In the genomic region with DNA sequence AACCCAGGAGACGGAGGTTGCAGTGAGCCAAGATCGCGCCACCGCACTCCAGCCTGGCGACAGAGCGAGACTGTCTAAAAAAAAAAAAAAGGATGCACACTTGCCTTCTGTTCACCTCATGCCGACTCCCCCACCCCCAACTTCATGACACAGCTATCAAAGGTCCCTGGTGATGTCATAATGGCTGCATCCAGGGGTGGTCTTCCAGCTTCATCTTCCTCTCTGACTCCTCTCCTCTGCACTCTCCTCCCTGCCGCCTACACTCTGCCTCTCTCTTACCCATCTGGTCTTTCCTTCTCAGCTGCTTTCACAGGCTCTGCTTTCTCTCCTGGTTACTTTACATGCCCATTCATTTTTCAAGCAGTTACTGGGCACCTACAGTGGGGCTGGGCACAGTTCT, we compare ENCODE assay signal across 18 cellular contexts. TPM values are rescaled to one million over a fixed set of nuclear protein-coding genes. Genes with fewer than 3 reads are reported as not detected.
DNase-seq lines count a peak whose midpoint lies in the region; ATAC-seq and TF ChIP-seq lines count a peak whose summit lies in the region.
"Had no signal": no experiment of that assay in that cellular context is flagged by ENCODE, and none has a peak within 500 bp of the region (broad histone marks: within the 10 kb centered on the region; RNA-seq: fewer than 3 reads in every experiment).

No MANE protein-coding gene starts in this region.

- CTCF ChIA-PET in activated CD4-positive, alpha-beta T cell treated with anti-CD3 and anti-CD28 coated beads for 36 hours (lab: Charles Lee) = interaction anchor here (0.6 to 0.8 kb wide), 4 partner anchors 14 to 813 kb away, joined by 3 to 4 read pairs (median 4); no protein-coding TSS in a partner anchor
- CTCF ChIA-PET in activated CD4-positive, alpha-beta T cell treated with anti-CD3 and anti-CD28 coated beads, Interleukin-2, amount 10 ng/mL, durations not matched to agents 7 days and 5 days (lab: Charles Lee) = interaction anchor here (0.6 kb wide), 1 partner anchor 102 kb away, joined by 4 read pairs; no protein-coding TSS in a partner anchor
- CTCF ChIA-PET in naive thymus-derived CD4-positive, alpha-beta T cell (lab: Charles Lee) = interaction anchor here (1.6 kb wide), 1 partner anchor 22 kb away, joined by 3 read pairs; no protein-coding TSS in a partner anchor

- H3K27ac ChIP-seq in naive thymus-derived CD4-positive, alpha-beta T cell (ENCODE audit: low read depth, low read length) = no peak overlapping the region
- H3K27ac ChIP-seq in gastrocnemius medialis = no peak overlapping the region
- H3K27ac ChIP-seq: C4-2B, SJCRH30 had no signal

- TF ChIP-seq CTCF in gastrocnemius medialis (IDR thresholded peaks at IDR 0.05 in 4 of 5, conservative IDR thresholded peaks at IDR 0.05 in 1 of 5) = no peak

- no peak for TF ChIP-seq POLR2A in gastrocnemius medialis (IDR thresholded peaks at IDR 0.05)

- in situ Hi-C loops in gastrocnemius medialis (cut with MboI; ENCODE audit: low sequenced_read_pairs in 4 of 4) = no loop called here

- no peaks in the 10 kb centered on the region for H3K36me3 Mint-ChIP-seq in activated CD4-positive, alpha-beta T cell treated with anti-CD3 and anti-CD28 coated beads for 36 hours (ENCODE audit: low read depth)
- H3K36me3 Mint-ChIP-seq in activated CD4-positive, alpha-beta T cell treated with anti-CD3 and anti-CD28 coated beads, Interleukin-2, amount 10 ng/mL, durations not matched to agents 7 days and 5 days (ENCODE audit: low read depth) = peaks cover 3% of the 10 kb centered on the region
- peaks cover 0 to 3% (median 0%) of the 10 kb centered on the region in 5 donors for H3K36me3 Mint-ChIP-seq in naive thymus-derived CD4-positive, alpha-beta T cell

- no peaks in the 10 kb centered on the region for H3K36me3 ChIP-seq in naive thymus-derived CD4-positive, alpha-beta T cell (ENCODE audit: control insufficient read depth in 2 of 3, insufficient read depth in 3 of 3, low read length in 3 of 3)
- no peaks in the 10 kb centered on the region for H3K36me3 ChIP-seq in gastrocnemius medialis
- H3K36me3 ChIP-seq: MG63, SJCRH30 had no signal

- no peaks in the 10 kb centered on the region for H3K9me3 ChIP-seq in naive thymus-derived CD4-positive, alpha-beta T cell (ENCODE audit: control insufficient read depth in 2 of 3, low read length in 3 of 3)
- no peaks in the 10 kb centered on the region for H3K9me3 ChIP-seq in gastrocnemius medialis
- H3K9me3 ChIP-seq: MG63, SJCRH30 had no signal

- H3K4me1 ChIP-seq in naive thymus-derived CD4-positive, alpha-beta T cell (ENCODE audit: control insufficient read depth in 2 of 2, insufficient read depth in 2 of 2, low read length in 2 of 2) = peaks cover 7 to 28% of the 10 kb centered on the region in 2 donors
- no peaks in the 10 kb centered on the region for H3K4me1 ChIP-seq in gastrocnemius medialis
- H3K4me1 ChIP-seq: SJCRH30 had no signal

- DNase-seq in activated CD4-positive, alpha-beta T cell treated with anti-CD3 and anti-CD28 coated beads for 36 hours = no peak
- DNase-seq in activated CD4-positive, alpha-beta T cell treated with anti-CD3 and anti-CD28 coated beads, Interleukin-2, amount 10 ng/mL, durations not matched to agents 7 days and 5 days = no peak
- DNase-seq in AG20443 (ENCODE audit: low spot score) (peak; percentile 3), HuH-7 (ENCODE audit: low spot score) (peak; percentile 28), GF-D8 (lab: John Stamatoyannopoulos, UW) (no peak), gastrocnemius medialis (no peak)
- DNase-seq in naive thymus-derived CD4-positive, alpha-beta T cell = no peak
- DNase-seq: 8988T, DMS53, GDM1, MG63, NCI-H1417 treated with DMSO at 0.1 percent for 48 hours, NCI-H187, NCI-H446, NCI-H526, OCI-M1, SJCRH30 had no signal

- peak overlapping the region; percentile 1 for H3K27ac Mint-ChIP-seq in activated CD4-positive, alpha-beta T cell treated with anti-CD3 and anti-CD28 coated beads for 36 hours
- H3K27ac Mint-ChIP-seq in activated CD4-positive, alpha-beta T cell treated with anti-CD3 and anti-CD28 coated beads, Interleukin-2, amount 10 ng/mL, durations not matched to agents 7 days and 5 days = no peak overlapping the region
- peak overlapping the region; percentile 10 to 94 (median 80) for H3K27ac Mint-ChIP-seq in naive thymus-derived CD4-positive, alpha-beta T cell

- no peaks in the 10 kb centered on the region for H3K9me3 Mint-ChIP-seq in activated CD4-positive, alpha-beta T cell treated with anti-CD3 and anti-CD28 coated beads for 36 hours (ENCODE audit: low read depth)
- no peaks in the 10 kb centered on the region for H3K9me3 Mint-ChIP-seq in activated CD4-positive, alpha-beta T cell treated with anti-CD3 and anti-CD28 coated beads, Interleukin-2, amount 10 ng/mL, durations not matched to agents 7 days and 5 days
- peaks cover 0 to 3% (median 0%) of the 10 kb centered on the region in 11 donors for H3K9me3 Mint-ChIP-seq in naive thymus-derived CD4-positive, alpha-beta T cell

- H3K4me1 Mint-ChIP-seq in activated CD4-positive, alpha-beta T cell treated with anti-CD3 and anti-CD28 coated beads for 36 hours = peaks cover 31% of the 10 kb centered on the region
- H3K4me1 Mint-ChIP-seq in activated CD4-positive, alpha-beta T cell treated with anti-CD3 and anti-CD28 coated beads, Interleukin-2, amount 10 ng/mL, durations not matched to agents 7 days and 5 days = peaks cover 41% of the 10 kb centered on the region
- peaks cover 28 to 68% (median 50%) of the 10 kb centered on the region in 7 donors for H3K4me1 Mint-ChIP-seq in naive thymus-derived CD4-positive, alpha-beta T cell

- no peaks in the 10 kb centered on the region for H3K27me3 Mint-ChIP-seq in activated CD4-positive, alpha-beta T cell treated with anti-CD3 and anti-CD28 coated beads for 36 hours
- H3K27me3 Mint-ChIP-seq in activated CD4-positive, alpha-beta T cell treated with anti-CD3 and anti-CD28 coated beads, Interleukin-2, amount 10 ng/mL, durations not matched to agents 7 days and 5 days = no peaks in the 10 kb centered on the region
- no peaks in the 10 kb centered on the region for H3K27me3 Mint-ChIP-seq in naive thymus-derived CD4-positive, alpha-beta T cell

- POLR2A ChIA-PET in activated CD4-positive, alpha-beta T cell treated with anti-CD3 and anti-CD28 coated beads for 36 hours (lab: Charles Lee) = no interaction called here
- POLR2A ChIA-PET in activated CD4-positive, alpha-beta T cell treated with anti-CD3 and anti-CD28 coated beads, Interleukin-2, amount 10 ng/mL, durations not matched to agents 7 days and 5 days (lab: Charles Lee) = no interaction called here
- POLR2A ChIA-PET in naive thymus-derived CD4-positive, alpha-beta T cell (lab: Charles Lee) = interaction anchor here (1.5 to 5.5 kb wide), 2 partner anchors 11 to 15 kb away, joined by 5 to 72 read pairs; partner anchors contain the start of gene KDM2A

- H3K4me3 Mint-ChIP-seq in activated CD4-positive, alpha-beta T cell treated with anti-CD3 and anti-CD28 coated beads for 36 hours = no peak overlapping the region
- no peak overlapping the region for H3K4me3 Mint-ChIP-seq in activated CD4-positive, alpha-beta T cell treated with anti-CD3 and anti-CD28 coated beads, Interleukin-2, amount 10 ng/mL, durations not matched to agents 7 days and 5 days
- H3K4me3 Mint-ChIP-seq in naive thymus-derived CD4-positive, alpha-beta T cell = peak overlapping the region in 4 of 10 donors; percentile 1 to 40 (median 20)

- intact Hi-C loops in activated CD4-positive, alpha-beta T cell treated with anti-CD3 and anti-CD28 coated beads for 36 hours (cut with DNase I, micrococcal nuclease) = no loop called here
- intact Hi-C loops in naive thymus-derived CD4-positive, alpha-beta T cell (cut with micrococcal nuclease) = loop anchor here in 1 of 2 donors (5.0 kb wide), 1 partner anchor 140 kb away; no protein-coding TSS in a partner anchor
- intact Hi-C loops in gastrocnemius medialis (cut with DNase I; ENCODE audit: low total_unique reads) = no loop called here

- no peaks in the 10 kb centered on the region for H3K27me3 ChIP-seq in naive thymus-derived CD4-positive, alpha-beta T cell (ENCODE audit: control insufficient read depth in 2 of 2, insufficient read depth in 2 of 2, low read length in 2 of 2)
- no peaks in the 10 kb centered on the region for H3K27me3 ChIP-seq in gastrocnemius medialis
- H3K27me3 ChIP-seq: MG63, SJCRH30 had no signal

- H3K4me3 ChIP-seq in naive thymus-derived CD4-positive, alpha-beta T cell (ENCODE audit: low read length) = no peak overlapping the region
- no peak overlapping the region for H3K4me3 ChIP-seq in gastrocnemius medialis
- H3K4me3 ChIP-seq: MG63, SJCRH30 had no signal

- no peak for ATAC-seq in activated CD4-positive, alpha-beta T cell treated with anti-CD3 and anti-CD28 coated beads for 36 hours
- no peak for ATAC-seq in naive thymus-derived CD4-positive, alpha-beta T cell
- no peak for ATAC-seq in gastrocnemius medialis

RNA-seq across cellular contexts. Expression of gene KDM2A, which starts 16.4 kb away (rescaled TPM):
- 10 to 100 TPM; 74.8 to 89.7 TPM for total RNA-seq in activated CD4-positive, alpha-beta T cell treated with anti-CD3 and anti-CD28 coated beads for 36 hours
- 10 to 100 TPM; 83.8 to 94.0 TPM for total RNA-seq in activated CD4-positive, alpha-beta T cell treated with anti-CD3 and anti-CD28 coated beads, Interleukin-2, amount 10 ng/mL, durations not matched to agents 7 days and 5 days
- total RNA-seq in naive thymus-derived CD4-positive, alpha-beta T cell = 100 to 1,000 TPM; 146 to 298 (median 233) TPM
- 10 to 100 TPM in 1 of 2 donors, 1 to 10 TPM in 1; 8.7 to 18.6 TPM for polyA plus RNA-seq in naive thymus-derived CD4-positive, alpha-beta T cell
- total RNA-seq in gastrocnemius medialis = 10 to 100 TPM; 34.8 to 55.0 (median 44.9) TPM

RNA-seq across cellular contexts. Expression of gene RHOD, which starts 46.0 kb away (rescaled TPM):
- total RNA-seq in activated CD4-positive, alpha-beta T cell treated with anti-CD3 and anti-CD28 coated beads for 36 hours = under 1 TPM; 0.47 to 0.78 TPM
- under 1 TPM in 1 of 2 experiments, not detected in 1; 0.35 TPM for total RNA-seq in activated CD4-positive, alpha-beta T cell treated with anti-CD3 and anti-CD28 coated beads, Interleukin-2, amount 10 ng/mL, durations not matched to agents 7 days and 5 days
- under 1 TPM in 2 of 5 experiments, not detected in 3; 0.34 to 0.62 TPM for total RNA-seq in naive thymus-derived CD4-positive, alpha-beta T cell
- 1 to 10 TPM in 1 of 2 donors, not detected in 1; 1.3 TPM for polyA plus RNA-seq in naive thymus-derived CD4-positive, alpha-beta T cell
- total RNA-seq in gastrocnemius medialis = 10 to 100 TPM; 18.9 to 87.0 (median 24.4) TPM
- total RNA-seq: SJCRH30 had no signal

Comparison
In these comparisons a context has a peak if more than half of its experiments do, and no peak if none do; other contexts are left out.
1. DNase-seq: peak in AG20443 (single experiment) and HuH-7 (single experiment); none in activated CD4-positive, alpha-beta T cell treated with anti-CD3 and anti-CD28 coated beads for 36 hours (single experiment), activated CD4-positive, alpha-beta T cell treated with anti-CD3 and anti-CD28 coated beads, Interleukin-2, amount 10 ng/mL, durations not matched to agents 7 days and 5 days (single experiment), naive thymus-derived CD4-positive, alpha-beta T cell (0 of 9), GF-D8 (single experiment) and gastrocnemius medialis (0 of 2).
2. RNA of gene RHOD, which starts 46.0 kb away (total RNA-seq): 18.9 to 87.0 TPM in gastrocnemius medialis; 0.47 to 0.78 TPM in activated CD4-positive, alpha-beta T cell treated with anti-CD3 and anti-CD28 coated beads for 36 hours, 0.35 TPM in activated CD4-positive, alpha-beta T cell treated with anti-CD3 and anti-CD28 coated beads, Interleukin-2, amount 10 ng/mL, durations not matched to agents 7 days and 5 days and 0.34 to 0.62 TPM in naive thymus-derived CD4-positive, alpha-beta T cell; every median in the first group is over 10 times any median in the second.